Comparison of ENCODE assay signal across 16 cellular contexts in the genomic region with DNA sequence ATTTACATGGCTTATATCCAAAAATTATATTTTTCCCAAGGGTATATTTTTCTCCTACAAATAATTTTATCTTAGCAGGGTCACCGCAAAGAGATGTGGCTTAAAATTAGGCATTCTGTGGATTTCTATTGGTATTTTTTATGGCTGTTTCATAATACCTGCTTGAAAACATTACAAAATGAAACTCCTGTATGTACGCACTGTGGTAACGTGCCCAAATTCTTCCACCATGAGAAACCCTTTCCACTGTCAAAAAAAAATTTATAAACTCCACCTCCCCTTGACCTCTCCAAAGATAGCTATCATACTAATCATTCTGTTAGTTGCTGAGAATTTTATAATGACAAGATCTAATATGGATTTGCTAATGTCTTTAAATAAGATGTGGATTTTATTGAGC.
A peak's percentile ranks its signal among the peaks of the same experiment; 100 is the strongest.
DNase-seq lines count a peak whose midpoint lies in the region; ATAC-seq and TF ChIP-seq lines count a peak whose summit lies in the region.
"Had no signal": no experiment of that assay in that cellular context is flagged by ENCODE, and none has a peak within 500 bp of the region (broad histone marks: within the 10 kb centered on the region; RNA-seq: fewer than 3 reads in every experiment).

No MANE protein-coding gene starts in this region.

- TF ChIP-seq CTCF in dorsolateral prefrontal cortex (IDR thresholded peaks at IDR 0.05 in 54 of 56, conservative IDR thresholded peaks at IDR 0.05 in 2 of 56; ENCODE audit: low read depth in 1 of 56, partially characterized antibody in 56 of 56): no peak

- H3K27ac ChIP-seq in dorsolateral prefrontal cortex: peak overlapping the region in 58 of 59 donors; percentile 24 to 99 (median 90)
- no peak overlapping the region for H3K27ac ChIP-seq in aorta (ENCODE audit: low read depth in 1 of 2, low read length in 2 of 2)
- H3K27ac ChIP-seq: pancreas had no signal

- peaks cover 0 to 5% of the 10 kb centered on the region in 2 donors for H3K4me1 ChIP-seq in aorta (ENCODE audit: control insufficient read depth in 1 of 2, insufficient read depth in 2 of 2, low read length in 2 of 2)
- H3K4me1 ChIP-seq: pancreas had no signal

- peak overlapping the region in 2 of 59 donors; percentile 10 to 28 for H3K4me3 ChIP-seq in dorsolateral prefrontal cortex
- H3K4me3 ChIP-seq in aorta (ENCODE audit: low read length in 2 of 2): no peak overlapping the region
- H3K4me3 ChIP-seq: pancreas had no signal

- 44 to 58% methylated on average over 3 of the region's 3 CpGs for WGBS in aorta, 2 donors

- no peaks in the 10 kb centered on the region for H3K36me3 ChIP-seq in aorta (ENCODE audit: control insufficient read depth in 1 of 2, insufficient read depth in 2 of 2, low read length in 1 of 2)
- H3K36me3 ChIP-seq: pancreas had no signal

- intact Hi-C loops in Right ventricle myocardium inferior (cut with DNase I) (no loop called here), cardiac septum (cut with DNase I) (no loop called here), dorsolateral prefrontal cortex (cut with DNase I) (loop anchor here (5.0 kb wide), 2 partner anchors 37 to 243 kb away; a partner anchor contains a TSS), aorta (cut with DNase I) (no loop called here)

- DNase-seq in Right ventricle myocardium inferior (ENCODE audit: missing footprints) (no peak), cardiac septum (ENCODE audit: low spot score) (no peak), dorsolateral prefrontal cortex (no peak), hepatic stellate cell (ENCODE audit: low spot score) (peak; percentile 21), aorta (no peak), GM19240 (ENCODE audit: insufficient read length, low spot score) (no peak), ecto neural progenitor cell (ENCODE audit: low spot score) (no peak)
- no peak for DNase-seq in activated CD4-positive, CD25-positive, alpha-beta regulatory T cell treated with anti-CD3 and anti-CD28 coated beads, Interleukin-2, amount 50 U/mL, for 72 hours
- DNase-seq: 8988T; activated CD4-positive, alpha-beta T cell treated with anti-CD3 and anti-CD28 coated beads, Interleukin-2, amount 50 U/mL, for 4 hours; effector CD4-positive, alpha-beta T cell; GDM1; MM.1S; NCI-H526 treated with DMSO at 0.1 percent for 48 hours; OCI-M1; pancreas had no signal

- no peaks in the 10 kb centered on the region for H3K27me3 ChIP-seq in dorsolateral prefrontal cortex
- no peaks in the 10 kb centered on the region for H3K27me3 ChIP-seq in aorta (ENCODE audit: control insufficient read depth in 1 of 2, insufficient read depth in 2 of 2, low read length in 1 of 2)
- H3K27me3 ChIP-seq: pancreas had no signal

- ATAC-seq in Right ventricle myocardium inferior: peak; percentile 69
- peak; percentile 69 for ATAC-seq in aorta (ENCODE audit: low FRiP score)

- no peaks in the 10 kb centered on the region for H3K9me3 ChIP-seq in aorta (ENCODE audit: control insufficient read depth, low read length)
- H3K9me3 ChIP-seq: pancreas had no signal

Comparison
In these comparisons a context has a peak if more than half of its experiments do, and no peak if none do; other contexts are left out.
1. H3K27ac ChIP-seq: peak in dorsolateral prefrontal cortex (58 of 59); none in aorta (0 of 2).
2. intact Hi-C loops: an anchor here in dorsolateral prefrontal cortex (5.0 kb wide); none called in Right ventricle myocardium inferior, cardiac septum and aorta.